In genomic region chr9:91131433-91131839, GRCh38 we compare ENCODE assay signal across 8 cellular contexts.
A peak's percentile ranks its signal among the peaks of the same experiment; 100 is the strongest.
DNase-seq lines count a peak whose midpoint lies in the region; ATAC-seq and TF ChIP-seq lines count a peak whose summit lies in the region.

No MANE protein-coding gene starts in this region.

- ATAC-seq in CD4-positive, CD25-positive, alpha-beta regulatory T cell (ENCODE audit: low read depth in 2 of 2), result peak; percentile 84 to 93
- ATAC-seq in HG03520 (IDR thresholded peaks at IDR 0.05; ENCODE audit: unreplicated experiment), result peak; percentile 58
- ATAC-seq in HG03095 (IDR thresholded peaks at IDR 0.05; ENCODE audit: unreplicated experiment), result no peak
- no peak for ATAC-seq in GM18498 (IDR thresholded peaks at IDR 0.05; ENCODE audit: unreplicated experiment)

- no peaks in the 10 kb centered on the region for H3K36me3 Mint-ChIP-seq in CD4-positive, CD25-positive, alpha-beta regulatory T cell

- no peaks in the 10 kb centered on the region for H3K27me3 ChIP-seq in CD4-positive, CD25-positive, alpha-beta regulatory T cell (ENCODE audit: control insufficient read depth, insufficient read depth, low read length)

- peak in 2 of 3 donors; percentile 25 to 76 for DNase-seq in CD4-positive, CD25-positive, alpha-beta regulatory T cell
- peak; percentile 74 to 83 for DNase-seq in activated CD4-positive, alpha-beta T cell treated with anti-CD3 and anti-CD28 coated beads, Interleukin-2, amount 50 U/mL, for 48 hours
- DNase-seq in fibroblast of mammary gland (ENCODE audit: low read depth), result peak; percentile 99
- DNase-seq in stimulated activated CD4-positive, alpha-beta T cell treated with anti-CD3 and anti-CD28 coated beads, Interleukin-4, amount 100 ng/mL, for 48 hours (ENCODE audit: low read depth in 2 of 2), result peak; percentile 53 to 72
- no peak for DNase-seq in cerebellar nuclear complex (lab: John Stamatoyannopoulos, UW)

- H3K9me3 ChIP-seq in CD4-positive, CD25-positive, alpha-beta regulatory T cell (ENCODE audit: control insufficient read depth in 2 of 2, low read length in 2 of 2), result no peaks in the 10 kb centered on the region

- H3K4me3 Mint-ChIP-seq in CD4-positive, CD25-positive, alpha-beta regulatory T cell, result no peak overlapping the region

- TF ChIP-seq CTCF in fibroblast of mammary gland (conservative IDR thresholded peaks at IDR 0.05; ENCODE audit: control insufficient read depth, insufficient read depth, low read depth, low read length), result no peak

- H3K27me3 Mint-ChIP-seq in CD4-positive, CD25-positive, alpha-beta regulatory T cell, result peaks cover 2% of the 10 kb centered on the region

- no peak overlapping the region for H3K27ac ChIP-seq in CD4-positive, CD25-positive, alpha-beta regulatory T cell (ENCODE audit: insufficient read depth, low read length, poor library complexity, severe bottlenecking)

- no peaks in the 10 kb centered on the region for H3K4me1 ChIP-seq in CD4-positive, CD25-positive, alpha-beta regulatory T cell (ENCODE audit: control insufficient read depth, insufficient read depth, low read length, poor library complexity, severe bottlenecking)

- peak overlapping the region in 2 of 3 donors; percentile 7 to 28 for H3K27ac Mint-ChIP-seq in CD4-positive, CD25-positive, alpha-beta regulatory T cell

- peaks cover 0 to 5% (median 0%) of the 10 kb centered on the region in 7 donors for H3K9me3 Mint-ChIP-seq in CD4-positive, CD25-positive, alpha-beta regulatory T cell

- H3K4me3 ChIP-seq in CD4-positive, CD25-positive, alpha-beta regulatory T cell (ENCODE audit: low read depth, low read length), result no peak overlapping the region
- no peak overlapping the region for H3K4me3 ChIP-seq in fibroblast of mammary gland (ENCODE audit: control insufficient read depth, low read depth, low read length)

- H3K4me1 Mint-ChIP-seq in CD4-positive, CD25-positive, alpha-beta regulatory T cell, result peaks cover 0 to 6% (median 3%) of the 10 kb centered on the region in 4 donors

- H3K36me3 ChIP-seq in CD4-positive, CD25-positive, alpha-beta regulatory T cell (ENCODE audit: control insufficient read depth, insufficient read depth, low read length), result no peaks in the 10 kb centered on the region

Comparison
In these comparisons a context has a peak if more than half of its experiments do, and no peak if none do; other contexts are left out.
1. ATAC-seq: peak in CD4-positive, CD25-positive, alpha-beta regulatory T cell (2 of 2) and HG03520 (single experiment); none in HG03095 (single experiment) and GM18498 (single experiment).
2. DNase-seq: peak in CD4-positive, CD25-positive, alpha-beta regulatory T cell (2 of 3), activated CD4-positive, alpha-beta T cell treated with anti-CD3 and anti-CD28 coated beads, Interleukin-2, amount 50 U/mL, for 48 hours (2 of 2), fibroblast of mammary gland (single experiment) and stimulated activated CD4-positive, alpha-beta T cell treated with anti-CD3 and anti-CD28 coated beads, Interleukin-4, amount 100 ng/mL, for 48 hours (2 of 2); none in cerebellar nuclear complex (0 of 2).